Comparison of ENCODE assay signal across 9 cellular contexts in genomic region chr19:36421749-36422481, GRCh38. TPM values are rescaled to one million over a fixed set of nuclear protein-coding genes. Genes with fewer than 3 reads are reported as not detected.
DNase-seq lines count a peak whose midpoint lies in the region; ATAC-seq, FAIRE-seq and TF ChIP-seq lines count a peak whose summit lies in the region.
"Had no signal": no experiment of that assay in that cellular context is flagged by ENCODE, and none has a peak within 500 bp of the region (broad histone marks: within the 10 kb centered on the region; RNA-seq: fewer than 3 reads in every experiment).

No MANE protein-coding gene starts in this region.

- no peak for DNase-seq in D721Med (ENCODE audit: insufficient read length, low spot score)
- DNase-seq in activated B cell treated with CpG ODN at 0.5 μM for 24 hours: no peak
- DNase-seq in glutamatergic neuron: no peak
- DNase-seq in retinal pigment epithelial cell (ENCODE audit: low read depth): no peak
- DNase-seq in RWPE1 (ENCODE audit: low spot score): no peak
- no peak for DNase-seq in NCI-H82 (lab: John Stamatoyannopoulos, UW)
- DNase-seq in dedifferentiated amniotic fluid mesenchymal stem cell (ENCODE audit: extremely low spot score): no peak
- DNase-seq: NCI-H2107 had no signal

- POLR2A ChIA-PET in activated B cell treated with CpG ODN at 0.5 μM for 24 hours (lab: Charles Lee) (interaction anchor here (0.6 to 1.1 kb wide), 2 partner anchors 67 to 71 kb away, joined by 3 to 4 read pairs; partner anchors contain the start of gene ZNF566), RWPE1 (lab: Yijun Ruan, JAX; ENCODE audit: low non-redundant PET) (no interaction called here)

- H3K36me3 Mint-ChIP-seq in activated B cell treated with CpG ODN at 0.5 μM for 24 hours (ENCODE audit: low read depth) (peaks cover 8% of the 10 kb centered on the region), glutamatergic neuron (ENCODE audit: unreplicated experiment) (peaks cover 8% of the 10 kb centered on the region)

- intact Hi-C loops in activated B cell treated with CpG ODN at 0.5 μM for 24 hours (cut with micrococcal nuclease): no loop called here

- H3K27ac ChIP-seq in RWPE1: no peak overlapping the region

- CTCF ChIA-PET in activated B cell treated with CpG ODN at 0.5 μM for 24 hours (lab: Charles Lee): no interaction called here
- CTCF ChIA-PET in RWPE1 (lab: Yijun Ruan, JAX): no interaction called here

- FAIRE-seq in D721Med (lab: Jason Lieb, UNC): peak; percentile 38

- H3K4me1 Mint-ChIP-seq in activated B cell treated with CpG ODN at 0.5 μM for 24 hours (peaks cover 24% of the 10 kb centered on the region), glutamatergic neuron (ENCODE audit: low read depth, unreplicated experiment) (peaks cover 1% of the 10 kb centered on the region)

- H3K27me3 Mint-ChIP-seq in activated B cell treated with CpG ODN at 0.5 μM for 24 hours: peaks cover 23% of the 10 kb centered on the region
- peaks cover 10% of the 10 kb centered on the region for H3K27me3 Mint-ChIP-seq in glutamatergic neuron (ENCODE audit: unreplicated experiment)

- H3K27ac Mint-ChIP-seq in activated B cell treated with CpG ODN at 0.5 μM for 24 hours (no peak overlapping the region), glutamatergic neuron (ENCODE audit: unreplicated experiment) (no peak overlapping the region)

- no peak for ATAC-seq in activated B cell treated with CpG ODN at 0.5 μM for 24 hours (ENCODE audit: low read depth)
- no peak for ATAC-seq in GM21360 (IDR thresholded peaks at IDR 0.05; ENCODE audit: unreplicated experiment)

- TF ChIP-seq CTCF in D721Med (IDR thresholded peaks at IDR 0.05; ENCODE audit: insufficient read depth, missing control alignments) (no peak), activated B cell treated with CpG ODN at 0.5 μM for 24 hours (IDR thresholded peaks at IDR 0.05) (no peak), glutamatergic neuron (IDR thresholded peaks at IDR 0.05; ENCODE audit: partially characterized antibody, unreplicated experiment) (no peak), retinal pigment epithelial cell (conservative IDR thresholded peaks at IDR 0.05; ENCODE audit: low read depth, low read length) (no peak), RWPE1 (conservative IDR thresholded peaks at IDR 0.05; ENCODE audit: low read depth) (no peak)

- H3K9me3 Mint-ChIP-seq in activated B cell treated with CpG ODN at 0.5 μM for 24 hours (peaks cover 10% of the 10 kb centered on the region), glutamatergic neuron (ENCODE audit: unreplicated experiment) (peaks cover 17% of the 10 kb centered on the region)

- peak overlapping the region; percentile 48 for H3K4me3 ChIP-seq in retinal pigment epithelial cell (ENCODE audit: low read length)

- peak overlapping the region; percentile 53 for H3K4me3 Mint-ChIP-seq in activated B cell treated with CpG ODN at 0.5 μM for 24 hours
- peak overlapping the region; percentile 73 for H3K4me3 Mint-ChIP-seq in glutamatergic neuron (ENCODE audit: unreplicated experiment)

RNA-seq across cellular contexts. Expression of gene ZFP82, which starts 3.5 kb away (rescaled TPM):
- total RNA-seq in activated B cell treated with CpG ODN at 0.5 μM for 24 hours (10.4 and 11.4 TPM in 2 replicates), glutamatergic neuron (ENCODE audit: unreplicated experiment) (16.1 TPM)

RNA-seq across cellular contexts. Expression of gene ZFP14, which starts 42.9 kb away (rescaled TPM):
- total RNA-seq in activated B cell treated with CpG ODN at 0.5 μM for 24 hours (7.7 and 10.4 TPM in 2 replicates), glutamatergic neuron (ENCODE audit: unreplicated experiment) (14.3 TPM)
